In the genomic region with DNA sequence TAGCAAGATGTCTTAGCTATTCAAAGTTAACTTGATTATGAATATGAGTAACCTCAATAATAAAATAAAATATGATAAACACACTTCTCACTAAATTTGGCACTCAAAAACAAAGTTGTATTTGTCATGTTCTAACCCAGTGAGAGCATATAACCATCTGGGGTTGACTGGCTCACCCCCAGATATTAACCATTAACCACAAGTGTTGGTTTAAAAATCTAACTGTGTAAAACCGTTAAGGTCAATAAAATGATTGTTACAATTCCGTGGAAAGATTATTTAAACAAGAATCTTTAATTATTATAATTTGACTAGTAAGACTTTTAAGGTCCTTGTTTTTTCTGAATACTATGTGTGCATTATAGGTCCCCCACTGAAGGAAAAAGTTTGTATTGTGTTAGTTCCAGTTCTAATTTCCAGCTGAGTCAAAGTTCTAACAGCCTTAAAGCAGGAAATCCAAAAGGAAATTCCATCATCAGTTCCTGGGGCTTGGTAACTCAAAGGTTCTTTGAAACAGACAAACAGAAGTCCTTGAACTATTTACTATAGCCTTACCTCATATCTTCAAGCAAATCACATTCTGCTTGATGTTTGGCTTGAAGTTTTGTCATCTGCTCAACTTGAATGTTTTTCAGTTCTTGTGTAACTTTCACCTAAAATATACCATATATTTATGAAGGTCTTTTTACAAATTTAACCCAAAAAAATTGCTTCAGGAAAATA, we compare ENCODE assay signal across 1 cellular context.
TF ChIP-seq lines count a peak whose summit lies in the region.

No MANE protein-coding gene starts in this region.

TF ChIP-seq in K562, 482 proteins besides CTCF, POLR2A, EP300 and RAD21 (continued from another document):
- TF ChIP-seq, protein P1, sequence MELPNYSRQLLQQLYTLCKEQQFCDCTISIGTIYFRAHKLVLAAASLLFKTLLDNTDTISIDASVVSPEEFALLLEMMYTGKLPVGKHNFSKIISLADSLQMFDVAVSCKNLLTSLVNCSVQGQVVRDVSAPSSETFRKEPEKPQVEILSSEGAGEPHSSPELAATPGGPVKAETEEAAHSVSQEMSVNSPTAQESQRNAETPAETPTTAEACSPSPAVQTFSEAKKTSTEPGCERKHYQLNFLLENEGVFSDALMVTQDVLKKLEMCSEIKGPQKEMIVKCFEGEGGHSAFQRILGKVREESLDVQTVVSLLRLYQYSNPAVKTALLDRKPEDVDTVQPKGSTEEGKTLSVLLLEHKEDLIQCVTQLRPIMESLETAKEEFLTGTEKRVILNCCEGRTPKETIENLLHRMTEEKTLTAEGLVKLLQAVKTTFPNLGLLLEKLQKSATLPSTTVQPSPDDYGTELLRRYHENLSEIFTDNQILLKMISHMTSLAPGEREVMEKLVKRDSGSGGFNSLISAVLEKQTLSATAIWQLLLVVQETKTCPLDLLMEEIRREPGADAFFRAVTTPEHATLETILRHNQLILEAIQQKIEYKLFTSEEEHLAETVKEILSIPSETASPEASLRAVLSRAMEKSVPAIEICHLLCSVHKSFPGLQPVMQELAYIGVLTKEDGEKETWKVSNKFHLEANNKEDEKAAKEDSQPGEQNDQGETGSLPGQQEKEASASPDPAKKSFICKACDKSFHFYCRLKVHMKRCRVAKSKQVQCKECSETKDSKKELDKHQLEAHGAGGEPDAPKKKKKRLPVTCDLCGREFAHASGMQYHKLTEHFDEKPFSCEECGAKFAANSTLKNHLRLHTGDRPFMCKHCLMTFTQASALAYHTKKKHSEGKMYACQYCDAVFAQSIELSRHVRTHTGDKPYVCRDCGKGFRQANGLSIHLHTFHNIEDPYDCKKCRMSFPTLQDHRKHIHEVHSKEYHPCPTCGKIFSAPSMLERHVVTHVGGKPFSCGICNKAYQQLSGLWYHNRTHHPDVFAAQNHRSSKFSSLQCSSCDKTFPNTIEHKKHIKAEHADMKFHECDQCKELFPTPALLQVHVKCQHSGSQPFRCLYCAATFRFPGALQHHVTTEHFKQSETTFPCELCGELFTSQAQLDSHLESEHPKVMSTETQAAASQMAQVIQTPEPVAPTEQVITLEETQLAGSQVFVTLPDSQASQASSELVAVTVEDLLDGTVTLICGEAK (IDR thresholded peaks at IDR 0.05), result no peak
- TF ChIP-seq, protein P1 (CRISPR knock-in tag; IDR thresholded peaks at IDR 0.05), result no peak
- TF ChIP-seq BMI1 (IDR thresholded peaks at IDR 0.05; ENCODE audit: low read length), result no peak
- no peak for TF ChIP-seq ZNF75A (CRISPR knock-in tag; IDR thresholded peaks at IDR 0.05)
- TF ChIP-seq, protein P2, sequence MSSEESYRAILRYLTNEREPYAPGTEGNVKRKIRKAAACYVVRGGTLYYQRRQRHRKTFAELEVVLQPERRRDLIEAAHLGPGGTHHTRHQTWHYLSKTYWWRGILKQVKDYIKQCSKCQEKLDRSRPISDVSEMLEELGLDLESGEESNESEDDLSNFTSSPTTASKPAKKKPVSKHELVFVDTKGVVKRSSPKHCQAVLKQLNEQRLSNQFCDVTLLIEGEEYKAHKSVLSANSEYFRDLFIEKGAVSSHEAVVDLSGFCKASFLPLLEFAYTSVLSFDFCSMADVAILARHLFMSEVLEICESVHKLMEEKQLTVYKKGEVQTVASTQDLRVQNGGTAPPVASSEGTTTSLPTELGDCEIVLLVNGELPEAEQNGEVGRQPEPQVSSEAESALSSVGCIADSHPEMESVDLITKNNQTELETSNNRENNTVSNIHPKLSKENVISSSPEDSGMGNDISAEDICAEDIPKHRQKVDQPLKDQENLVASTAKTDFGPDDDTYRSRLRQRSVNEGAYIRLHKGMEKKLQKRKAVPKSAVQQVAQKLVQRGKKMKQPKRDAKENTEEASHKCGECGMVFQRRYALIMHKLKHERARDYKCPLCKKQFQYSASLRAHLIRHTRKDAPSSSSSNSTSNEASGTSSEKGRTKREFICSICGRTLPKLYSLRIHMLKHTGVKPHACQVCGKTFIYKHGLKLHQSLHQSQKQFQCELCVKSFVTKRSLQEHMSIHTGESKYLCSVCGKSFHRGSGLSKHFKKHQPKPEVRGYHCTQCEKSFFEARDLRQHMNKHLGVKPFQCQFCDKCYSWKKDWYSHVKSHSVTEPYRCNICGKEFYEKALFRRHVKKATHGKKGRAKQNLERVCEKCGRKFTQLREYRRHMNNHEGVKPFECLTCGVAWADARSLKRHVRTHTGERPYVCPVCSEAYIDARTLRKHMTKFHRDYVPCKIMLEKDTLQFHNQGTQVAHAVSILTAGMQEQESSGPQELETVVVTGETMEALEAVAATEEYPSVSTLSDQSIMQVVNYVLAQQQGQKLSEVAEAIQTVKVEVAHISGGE (CRISPR knock-in tag; IDR thresholded peaks at IDR 0.05), result no peak
- no peak for TF ChIP-seq TEAD1 (CRISPR knock-in tag; IDR thresholded peaks at IDR 0.05)
- TF ChIP-seq FOXM1 (IDR thresholded peaks at IDR 0.05; ENCODE audit: low read depth), result no peak
- TF ChIP-seq FOXM1 (CRISPR knock-in tag; IDR thresholded peaks at IDR 0.05; ENCODE audit: low read depth), result no peak
- TF ChIP-seq POLR2B (IDR thresholded peaks at IDR 0.05; ENCODE audit: low read depth, partially characterized antibody), result no peak
- no peak for TF ChIP-seq ARHGAP35 (IDR thresholded peaks at IDR 0.05; ENCODE audit: partially characterized antibody)
- TF ChIP-seq, protein P3, sequence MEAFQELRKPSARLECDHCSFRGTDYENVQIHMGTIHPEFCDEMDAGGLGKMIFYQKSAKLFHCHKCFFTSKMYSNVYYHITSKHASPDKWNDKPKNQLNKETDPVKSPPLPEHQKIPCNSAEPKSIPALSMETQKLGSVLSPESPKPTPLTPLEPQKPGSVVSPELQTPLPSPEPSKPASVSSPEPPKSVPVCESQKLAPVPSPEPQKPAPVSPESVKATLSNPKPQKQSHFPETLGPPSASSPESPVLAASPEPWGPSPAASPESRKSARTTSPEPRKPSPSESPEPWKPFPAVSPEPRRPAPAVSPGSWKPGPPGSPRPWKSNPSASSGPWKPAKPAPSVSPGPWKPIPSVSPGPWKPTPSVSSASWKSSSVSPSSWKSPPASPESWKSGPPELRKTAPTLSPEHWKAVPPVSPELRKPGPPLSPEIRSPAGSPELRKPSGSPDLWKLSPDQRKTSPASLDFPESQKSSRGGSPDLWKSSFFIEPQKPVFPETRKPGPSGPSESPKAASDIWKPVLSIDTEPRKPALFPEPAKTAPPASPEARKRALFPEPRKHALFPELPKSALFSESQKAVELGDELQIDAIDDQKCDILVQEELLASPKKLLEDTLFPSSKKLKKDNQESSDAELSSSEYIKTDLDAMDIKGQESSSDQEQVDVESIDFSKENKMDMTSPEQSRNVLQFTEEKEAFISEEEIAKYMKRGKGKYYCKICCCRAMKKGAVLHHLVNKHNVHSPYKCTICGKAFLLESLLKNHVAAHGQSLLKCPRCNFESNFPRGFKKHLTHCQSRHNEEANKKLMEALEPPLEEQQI (IDR thresholded peaks at IDR 0.05), result no peak
